Comparison of ENCODE assay signal across 32 cellular contexts in the genomic region with DNA sequence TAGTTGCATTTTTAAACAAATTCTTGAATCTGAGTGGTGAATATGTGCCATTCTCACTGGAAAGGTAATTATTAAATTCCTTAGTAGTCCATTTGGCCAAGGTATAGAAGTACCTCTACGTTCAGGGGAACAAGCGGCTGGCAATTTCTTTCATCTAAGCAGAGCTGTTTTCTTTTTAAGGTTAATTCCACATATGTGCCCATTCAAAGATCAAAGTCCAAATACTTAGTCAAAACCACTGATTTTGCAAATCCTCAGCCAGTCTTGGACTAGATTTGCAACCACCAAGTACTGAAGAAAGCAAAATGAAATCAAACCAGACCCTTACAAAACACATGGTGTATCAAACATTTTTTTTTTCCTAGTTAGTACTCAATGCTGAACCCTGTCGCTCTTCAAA.
"Had no signal": no experiment of that assay in that cellular context is flagged by ENCODE, and none has a peak within 500 bp of the region (broad histone marks: within the 10 kb centered on the region; RNA-seq: fewer than 3 reads in every experiment).

No MANE protein-coding gene starts in this region.

- H3K27ac ChIP-seq: brain microvascular endothelial cell, SJSA1, VCaP had no signal

- ATAC-seq: activated naive CD4-positive, alpha-beta T cell treated with anti-CD3 and anti-CD28 coated beads, Interleukin-2, amount 50 U/mL, for 72 hours; activated naive CD8-positive, alpha-beta T cell treated with anti-CD3 and anti-CD28 coated beads, Interleukin-2, amount 50 U/mL, for 24 hours; activated T-cell treated with anti-CD3 and anti-CD28 coated beads, Interleukin-2, amount 50 U/mL, for 4 hours; Panc1; SK-N-SH treated with all-trans-retinoic acid at 6 μM for 48 hours had no signal

- H3K36me3 ChIP-seq: brain microvascular endothelial cell, SJSA1 had no signal

- H3K4me1 Mint-ChIP-seq: activated B cell treated with CpG ODN at 0.5 μM for 24 hours; activated naive CD8-positive, alpha-beta T cell treated with anti-CD3 and anti-CD28 coated beads, Interleukin-2, amount 50 U/mL, for 24 hours had no signal

- H3K4me3 Mint-ChIP-seq: activated B cell treated with CpG ODN at 0.5 μM for 24 hours; activated CD4-positive, alpha-beta memory T cell treated with anti-CD3 and anti-CD28 coated beads for 36 hours; activated naive CD4-positive, alpha-beta T cell treated with anti-CD3 and anti-CD28 coated beads for 36 hours; activated naive CD8-positive, alpha-beta T cell treated with anti-CD3 and anti-CD28 coated beads, Interleukin-2, amount 50 U/mL, for 24 hours; activated T-cell treated with anti-CD3 and anti-CD28 coated beads, Interleukin-2, amount 50 U/mL, for 4 hours; activated T-helper 1 cell treated with anti-CD3 and anti-CD28 coated beads, Interleukin-12 subunit alpha, Interleukin-12 subunit beta, Interleukin-2, Interleukin-4 antibody, amounts not matched to agents 30 ng/mL and 10 ng/mL and 1 ng/mL, durations not matched to agents 14 hours and 24 hours and 36 hours had no signal

- H3K9me3 Mint-ChIP-seq: activated B cell treated with CpG ODN at 0.5 μM for 24 hours; activated CD4-positive, alpha-beta memory T cell treated with anti-CD3 and anti-CD28 coated beads for 36 hours; activated naive CD4-positive, alpha-beta T cell treated with anti-CD3 and anti-CD28 coated beads for 36 hours; activated naive CD4-positive, alpha-beta T cell treated with anti-CD3 and anti-CD28 coated beads, Interleukin-2, amount 50 U/mL, for 72 hours; activated naive CD8-positive, alpha-beta T cell treated with anti-CD3 and anti-CD28 coated beads, Interleukin-2, amount 50 U/mL, for 24 hours; activated T-cell treated with anti-CD3 and anti-CD28 coated beads, Interleukin-2, amount 50 U/mL, for 4 hours; activated T-helper 1 cell treated with anti-CD3 and anti-CD28 coated beads, Interleukin-12 subunit alpha, Interleukin-12 subunit beta, Interleukin-2, Interleukin-4 antibody, amounts not matched to agents 30 ng/mL and 10 ng/mL and 1 ng/mL, durations not matched to agents 14 hours and 24 hours and 36 hours had no signal

- H3K27me3 ChIP-seq: SJSA1 had no signal

- H3K27ac Mint-ChIP-seq: activated B cell treated with CpG ODN at 0.5 μM for 24 hours; activated CD4-positive, alpha-beta memory T cell treated with anti-CD3 and anti-CD28 coated beads for 36 hours; activated naive CD4-positive, alpha-beta T cell treated with anti-CD3 and anti-CD28 coated beads for 36 hours; activated naive CD4-positive, alpha-beta T cell treated with anti-CD3 and anti-CD28 coated beads, Interleukin-2, amount 50 U/mL, for 72 hours; activated naive CD8-positive, alpha-beta T cell treated with anti-CD3 and anti-CD28 coated beads, Interleukin-2, amount 50 U/mL, for 24 hours; activated T-helper 1 cell treated with anti-CD3 and anti-CD28 coated beads, Interleukin-12 subunit alpha, Interleukin-12 subunit beta, Interleukin-2, Interleukin-4 antibody, amounts not matched to agents 30 ng/mL and 10 ng/mL and 1 ng/mL, durations not matched to agents 14 hours and 24 hours and 36 hours had no signal

- H3K36me3 Mint-ChIP-seq: activated CD4-positive, alpha-beta memory T cell treated with anti-CD3 and anti-CD28 coated beads for 36 hours; activated naive CD4-positive, alpha-beta T cell treated with anti-CD3 and anti-CD28 coated beads, Interleukin-2, amount 50 U/mL, for 72 hours had no signal

- DNase-seq: activated B cell treated with CpG ODN at 0.5 μM for 24 hours; activated CD4-positive, alpha-beta memory T cell treated with anti-CD3 and anti-CD28 coated beads for 36 hours; activated CD4-positive, alpha-beta T cell treated with anti-CD3 and anti-CD28 coated beads for 4 hours; activated CD4-positive, alpha-beta T cell treated with anti-CD3 and anti-CD28 coated beads, Interleukin-2, amount 50 U/mL, for 1 hour; activated CD4-positive, CD25-positive, alpha-beta regulatory T cell treated with anti-CD3 and anti-CD28 coated beads, Interleukin-2, amount 50 U/mL, for 72 hours; activated CD8-positive, alpha-beta memory T cell treated with anti-CD3 and anti-CD28 coated beads, Interleukin-2, amount 50 U/mL, for 4 hours; activated gamma-delta T cell treated with Interleukin-2 at 50 U/mL for 16 hours; activated naive CD4-positive, alpha-beta T cell treated with anti-CD3 and anti-CD28 coated beads for 36 hours; activated naive CD8-positive, alpha-beta T cell treated with anti-CD3 and anti-CD28 coated beads, Interleukin-2, amount 50 U/mL, for 24 hours; activated T-cell treated with anti-CD3 and anti-CD28 coated beads for 4 hours; activated T-cell treated with anti-CD3 and anti-CD28 coated beads, Interleukin-2, amount 50 U/mL, for 4 hours; anterior cingulate cortex; brain microvascular endothelial cell; central memory CD4-positive, alpha-beta T cell; Karpas-422; NCI-H1105; NCI-H1417 treated with DMSO at 0.1 percent for 48 hours; NCI-H187 treated with DMSO at 0.1 percent for 48 hours; NCI-H2081; NCI-H2171 treated with DMSO at 0.1 percent for 48 hours; NCI-H446; NCI-H510A treated with DMSO at 0.1 percent for 48 hours; SHP77; T-helper 1 cell; T-helper 2 cell; T-helper 9 cell had no signal

- H3K27me3 Mint-ChIP-seq: activated CD4-positive, alpha-beta memory T cell treated with anti-CD3 and anti-CD28 coated beads for 36 hours had no signal

- H3K4me1 ChIP-seq: SJSA1 had no signal

- H3K4me3 ChIP-seq: SJSA1 had no signal

- H3K9me3 ChIP-seq: SJSA1 had no signal
